31 cellular contexts compared by ENCODE assay signal in the genomic region with DNA sequence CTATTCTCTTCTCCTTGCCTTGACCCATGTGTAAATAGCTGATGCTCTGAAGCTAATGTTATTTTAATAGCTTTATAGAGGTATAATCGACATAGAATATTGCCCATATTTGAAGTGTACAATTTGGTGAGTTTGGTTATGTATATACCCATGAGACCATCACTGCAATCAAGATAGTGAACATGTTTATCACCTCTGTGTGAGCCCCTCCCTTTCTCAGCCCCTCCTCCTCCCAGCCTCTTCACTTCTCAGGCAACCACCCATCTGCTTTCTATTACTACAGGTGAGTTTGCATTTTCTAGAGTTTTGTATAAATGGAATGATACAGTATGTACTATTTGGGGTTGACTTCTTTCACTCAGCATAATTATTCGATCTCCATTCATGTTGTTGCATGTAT.
"Had no signal": no experiment of that assay in that cellular context is flagged by ENCODE, and none has a peak within 500 bp of the region (broad histone marks: within the 10 kb centered on the region; RNA-seq: fewer than 3 reads in every experiment).

No MANE protein-coding gene starts in this region.

- H3K27me3 ChIP-seq: brain microvascular endothelial cell had no signal

- H3K36me3 ChIP-seq: brain microvascular endothelial cell had no signal

- H3K4me3 ChIP-seq: K562 had no signal

- ATAC-seq: activated naive CD8-positive, alpha-beta T cell treated with anti-CD3 and anti-CD28 coated beads, Interleukin-2, amount 50 U/mL, for 24 hours; activated T-cell treated with anti-CD3 and anti-CD28 coated beads, Interleukin-2, amount 50 U/mL, for 4 hours; K562 had no signal

- H3K27ac ChIP-seq: brain microvascular endothelial cell, VCaP had no signal

- DNase-seq: activated B cell treated with CpG ODN at 0.5 μM for 24 hours; activated CD4-positive, alpha-beta memory T cell treated with anti-CD3 and anti-CD28 coated beads for 36 hours; activated CD4-positive, alpha-beta T cell treated with anti-CD3 and anti-CD28 coated beads for 4 hours; activated CD4-positive, alpha-beta T cell treated with anti-CD3 and anti-CD28 coated beads, Interleukin-2, amount 50 U/mL, for 1 hour; activated CD4-positive, CD25-positive, alpha-beta regulatory T cell treated with anti-CD3 and anti-CD28 coated beads, Interleukin-2, amount 50 U/mL, for 72 hours; activated CD8-positive, alpha-beta memory T cell treated with anti-CD3 and anti-CD28 coated beads, Interleukin-2, amount 50 U/mL, for 4 hours; activated effector memory CD4-positive, alpha-beta T cell treated with Interleukin-2 at 50 U/mL for 16 hours; activated naive CD4-positive, alpha-beta T cell treated with anti-CD3 and anti-CD28 coated beads, Interleukin-2, amount 10 ng/mL, durations not matched to agents 7 days and 5 days; activated naive CD8-positive, alpha-beta T cell treated with anti-CD3 and anti-CD28 coated beads, Interleukin-2, amount 50 U/mL, for 24 hours; activated T-cell treated with anti-CD3 and anti-CD28 coated beads for 4 hours; activated T-cell treated with anti-CD3 and anti-CD28 coated beads, Interleukin-2, amount 50 U/mL, for 4 hours; anterior cingulate cortex; brain microvascular endothelial cell; central memory CD4-positive, alpha-beta T cell; NCI-H1092 treated with DMSO at 0.1 percent for 48 hours; NCI-H1417; NCI-H146; NCI-H187; NCI-H2029 treated with DMSO at 0.1 percent for 48 hours; NCI-H2107; NCI-H226; NCI-H446 treated with DMSO at 0.1 percent for 48 hours; NCI-H748 treated with DMSO at 0.1 percent for 48 hours; NK-92 treated with Interleukin-12 subunit alpha and Interleukin-12 subunit beta, amount 100 ng/mL, for 24 hours; Right ventricle myocardium superior; SW 1271; T-helper 1 cell; T-helper 2 cell; T-helper 9 cell had no signal
